ENCODE assay signal across 31 cellular contexts in the genomic region with DNA sequence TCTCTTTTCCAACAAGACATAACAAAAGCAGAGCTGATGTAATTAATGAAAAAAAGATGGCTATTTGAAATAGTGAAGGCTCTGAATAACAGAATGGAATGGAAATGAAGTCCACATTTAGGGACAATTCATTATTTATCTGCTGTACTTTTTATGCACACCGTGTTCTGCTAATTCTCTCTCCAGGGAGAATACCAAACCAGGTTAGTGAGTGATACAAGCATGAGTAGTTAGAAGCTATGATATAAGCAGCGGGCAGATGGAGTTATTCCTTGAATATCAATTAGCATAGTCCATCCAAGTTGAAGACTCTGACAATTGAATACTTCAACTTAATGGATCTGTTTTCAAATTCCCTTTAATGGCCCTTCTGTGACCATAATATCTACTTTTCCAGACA.
DNase-seq lines count a peak whose midpoint lies in the region; ATAC-seq and TF ChIP-seq lines count a peak whose summit lies in the region.
"Had no signal": no experiment of that assay in that cellular context is flagged by ENCODE, and none has a peak within 500 bp of the region (broad histone marks: within the 10 kb centered on the region; RNA-seq: fewer than 3 reads in every experiment).

No MANE protein-coding gene starts in this region.

- no peaks in the 10 kb centered on the region for H3K27me3 ChIP-seq in right lobe of liver
- H3K27me3 ChIP-seq: SJCRH30 had no signal

- peak overlapping the region in 1 of 3 donors; percentile 23 for H3K4me3 ChIP-seq in right lobe of liver
- H3K4me3 ChIP-seq: coronary artery, heart right ventricle, SJCRH30, tibial artery had no signal

- TF ChIP-seq CTCF in right lobe of liver (IDR thresholded peaks at IDR 0.05): no peak

- ATAC-seq in right lobe of liver (peak; percentile 12 to 38 (median 37)), HG02852 (IDR thresholded peaks at IDR 0.05; ENCODE audit: unreplicated experiment) (no peak), HG02884 (IDR thresholded peaks at IDR 0.05; ENCODE audit: unreplicated experiment) (no peak), HG03095 (IDR thresholded peaks at IDR 0.05; ENCODE audit: unreplicated experiment) (no peak), GM21717 (IDR thresholded peaks at IDR 0.05; ENCODE audit: unreplicated experiment) (no peak)
- ATAC-seq: CD8-positive, alpha-beta T cell; effector memory CD8-positive, alpha-beta T cell; HCT116; heart right ventricle; stimulated activated naive CD8-positive, alpha-beta T cell treated with anti-CD3 and anti-CD28 coated beads, Interleukin-15, amount 100 ng/mL, for 72 hours had no signal

- intact Hi-C loops in right lobe of liver (cut with DNase I): loop anchor here in 1 of 2 donors (10.0 kb wide), 1 partner anchor 100 kb away; no protein-coding TSS in a partner anchor

- DNase-seq in NCI-H2171 treated with DMSO at 0.1 percent for 48 hours (lab: John Stamatoyannopoulos, UW) (peak; percentile 30), NCI-H2171 (lab: John Stamatoyannopoulos, UW) (no peak), right lobe of liver (no peak)
- DNase-seq: activated CD4-positive, alpha-beta T cell treated with anti-CD3 and anti-CD28 coated beads, Interleukin-2, amount 50 U/mL, for 4 hours; activated CD4-positive, CD25-positive, alpha-beta regulatory T cell; activated naive CD4-positive, alpha-beta T cell treated with anti-CD3 and anti-CD28 coated beads, Interleukin-2, amount 50 U/mL, for 16 hours; anterior cingulate cortex; CD8-positive, alpha-beta T cell; effector memory CD8-positive, alpha-beta T cell; erythroblast; heart right ventricle; left colon; mesendoderm; NCI-H1436 treated with DMSO at 0.1 percent for 48 hours; NCI-H2107; NCI-H510A; occipital lobe; SJCRH30; small intestine; stimulated activated CD8-positive, alpha-beta memory T cell treated with anti-CD3 and anti-CD28 coated beads, Interleukin-4, amount 100 ng/mL, for 48 hours; stimulated activated naive CD8-positive, alpha-beta T cell treated with anti-CD3 and anti-CD28 coated beads, Interleukin-15, amount 100 ng/mL, for 72 hours; T1000; tibial artery had no signal

- peak overlapping the region; percentile 55 for H3K27ac ChIP-seq in cingulate gyrus (ENCODE audit: low read depth, low read length)
- H3K27ac ChIP-seq in right lobe of liver: peak overlapping the region in 2 of 3 donors; percentile 64 to 69
- H3K27ac ChIP-seq: coronary artery, heart right ventricle, KMS-11, SJCRH30, tibial artery had no signal

- no peaks in the 10 kb centered on the region for H3K9me3 ChIP-seq in right lobe of liver
- H3K9me3 ChIP-seq: heart right ventricle, SJCRH30, tibial artery had no signal

- H3K4me1 ChIP-seq in right lobe of liver: peaks cover 0 to 18% (median 7%) of the 10 kb centered on the region in 4 donors
- H3K4me1 ChIP-seq: heart right ventricle, SJCRH30, tibial artery had no signal

- no peaks in the 10 kb centered on the region for H3K36me3 ChIP-seq in right lobe of liver
- H3K36me3 ChIP-seq: heart right ventricle, SJCRH30, tibial artery had no signal

- TF ChIP-seq POLR2A in right lobe of liver (IDR thresholded peaks at IDR 0.05): no peak

- WGBS in right lobe of liver (ENCODE audit: insufficient coverage, low coverage, low lambda C conversion rate, missing lambda C conversion rate): 15% methylated on average over 2 of the region's 2 CpGs

Comparison
In these comparisons a context has a peak if more than half of its experiments do, and no peak if none do; other contexts are left out.
1. ATAC-seq: peak in right lobe of liver (4 of 4); none in HG02852 (single experiment), HG02884 (single experiment), HG03095 (single experiment) and GM21717 (single experiment).